ENCODE assay signal across 9 cellular contexts in genomic region chr9:114396558-114397218, GRCh38. TPM values are rescaled to one million over a fixed set of nuclear protein-coding genes. Genes with fewer than 3 reads are reported as not detected.
DNase-seq lines count a peak whose midpoint lies in the region; ATAC-seq and TF ChIP-seq lines count a peak whose summit lies in the region.
"Had no signal": no experiment of that assay in that cellular context is flagged by ENCODE, and none has a peak within 500 bp of the region (broad histone marks: within the 10 kb centered on the region; RNA-seq: fewer than 3 reads in every experiment).

No MANE protein-coding gene starts in this region.

- H3K36me3 ChIP-seq in Peyer's patch: no peaks in the 10 kb centered on the region

- H3K4me1 ChIP-seq in Peyer's patch: peaks cover 0 to 63% (median 17%) of the 10 kb centered on the region in 4 donors

- TF ChIP-seq POLR2A in Peyer's patch (IDR thresholded peaks at IDR 0.05): no peak

- peaks cover 25% of the 10 kb centered on the region for H3K36me3 Mint-ChIP-seq in T-helper 2 cell treated with Interferon-gamma antibody and Interleukin-4, amounts not matched to agents 5 μg/mL and 100 μg/mL, for 36 hours (ENCODE audit: low read depth)

- no peak overlapping the region for H3K27ac Mint-ChIP-seq in T-helper 2 cell treated with Interferon-gamma antibody and Interleukin-4, amounts not matched to agents 5 μg/mL and 100 μg/mL, for 36 hours
- H3K27ac Mint-ChIP-seq in stimulated activated naive CD8-positive, alpha-beta T cell treated with anti-CD3 and anti-CD28 coated beads, Interleukin-15, amount 100 ng/mL, for 72 hours: peak overlapping the region; percentile 84 to 85

- peak overlapping the region in 1 of 4 donors; percentile 78 for H3K4me3 ChIP-seq in Peyer's patch
- no peak overlapping the region for H3K4me3 ChIP-seq in fibroblast of mammary gland (ENCODE audit: control insufficient read depth, low read depth, low read length)

- peaks cover 47% of the 10 kb centered on the region for H3K4me1 Mint-ChIP-seq in T-helper 2 cell treated with Interferon-gamma antibody and Interleukin-4, amounts not matched to agents 5 μg/mL and 100 μg/mL, for 36 hours (ENCODE audit: low read depth)
- peaks cover 68% of the 10 kb centered on the region for H3K4me1 Mint-ChIP-seq in stimulated activated naive CD8-positive, alpha-beta T cell treated with anti-CD3 and anti-CD28 coated beads, Interleukin-15, amount 100 ng/mL, for 72 hours

- ATAC-seq in stimulated activated naive CD8-positive, alpha-beta T cell treated with anti-CD3 and anti-CD28 coated beads, Interleukin-15, amount 100 ng/mL, for 72 hours: no peak
- ATAC-seq in activated CD4-positive, CD25-positive, alpha-beta regulatory T cell treated with anti-CD3 and anti-CD28 coated beads, Interleukin-2, amount 50 U/mL, for 24 hours: no peak
- no peak for ATAC-seq in HG03139 (IDR thresholded peaks at IDR 0.05; ENCODE audit: unreplicated experiment)

- H3K27ac ChIP-seq in Peyer's patch: peak overlapping the region; percentile 87 to 94 (median 90)

- peak overlapping the region; percentile 99 for H3K4me3 Mint-ChIP-seq in T-helper 2 cell treated with Interferon-gamma antibody and Interleukin-4, amounts not matched to agents 5 μg/mL and 100 μg/mL, for 36 hours
- peak overlapping the region; percentile 98 to 99 for H3K4me3 Mint-ChIP-seq in stimulated activated naive CD8-positive, alpha-beta T cell treated with anti-CD3 and anti-CD28 coated beads, Interleukin-15, amount 100 ng/mL, for 72 hours

- no peak for DNase-seq in T-helper 2 cell treated with Interferon-gamma antibody and Interleukin-4, amounts not matched to agents 5 μg/mL and 100 μg/mL, for 36 hours (ENCODE audit: low spot score)
- DNase-seq in T-helper 2 cell: no peak
- DNase-seq in Peyer's patch: no peak
- peak; percentile 52 for DNase-seq in fibroblast of mammary gland (ENCODE audit: low read depth)
- DNase-seq in stimulated activated naive CD8-positive, alpha-beta T cell treated with anti-CD3 and anti-CD28 coated beads, Interleukin-15, amount 100 ng/mL, for 72 hours: no peak
- no peak for DNase-seq in glomerular visceral epithelial cell (ENCODE audit: extremely low spot score)
- DNase-seq: DMS153 had no signal

- no peaks in the 10 kb centered on the region for H3K9me3 Mint-ChIP-seq in T-helper 2 cell treated with Interferon-gamma antibody and Interleukin-4, amounts not matched to agents 5 μg/mL and 100 μg/mL, for 36 hours
- no peaks in the 10 kb centered on the region for H3K9me3 Mint-ChIP-seq in stimulated activated naive CD8-positive, alpha-beta T cell treated with anti-CD3 and anti-CD28 coated beads, Interleukin-15, amount 100 ng/mL, for 72 hours

- H3K9me3 ChIP-seq in Peyer's patch: no peaks in the 10 kb centered on the region

- no peaks in the 10 kb centered on the region for H3K27me3 Mint-ChIP-seq in T-helper 2 cell treated with Interferon-gamma antibody and Interleukin-4, amounts not matched to agents 5 μg/mL and 100 μg/mL, for 36 hours (ENCODE audit: low read depth)
- H3K27me3 Mint-ChIP-seq in stimulated activated naive CD8-positive, alpha-beta T cell treated with anti-CD3 and anti-CD28 coated beads, Interleukin-15, amount 100 ng/mL, for 72 hours: no peaks in the 10 kb centered on the region

- TF ChIP-seq CTCF in Peyer's patch (IDR thresholded peaks at IDR 0.05) (no peak), fibroblast of mammary gland (conservative IDR thresholded peaks at IDR 0.05; ENCODE audit: control insufficient read depth, insufficient read depth, low read depth, low read length) (no peak)

- no peaks in the 10 kb centered on the region for H3K27me3 ChIP-seq in Peyer's patch

RNA-seq across cellular contexts. Expression of gene AKNA, which starts 8.9 kb away (rescaled TPM):
- total RNA-seq in Peyer's patch: 100 to 1,000 TPM in 1 of 4 donors, 10 to 100 TPM in 3; 41.7 to 174 (median 75.0) TPM
